In the genomic region with DNA sequence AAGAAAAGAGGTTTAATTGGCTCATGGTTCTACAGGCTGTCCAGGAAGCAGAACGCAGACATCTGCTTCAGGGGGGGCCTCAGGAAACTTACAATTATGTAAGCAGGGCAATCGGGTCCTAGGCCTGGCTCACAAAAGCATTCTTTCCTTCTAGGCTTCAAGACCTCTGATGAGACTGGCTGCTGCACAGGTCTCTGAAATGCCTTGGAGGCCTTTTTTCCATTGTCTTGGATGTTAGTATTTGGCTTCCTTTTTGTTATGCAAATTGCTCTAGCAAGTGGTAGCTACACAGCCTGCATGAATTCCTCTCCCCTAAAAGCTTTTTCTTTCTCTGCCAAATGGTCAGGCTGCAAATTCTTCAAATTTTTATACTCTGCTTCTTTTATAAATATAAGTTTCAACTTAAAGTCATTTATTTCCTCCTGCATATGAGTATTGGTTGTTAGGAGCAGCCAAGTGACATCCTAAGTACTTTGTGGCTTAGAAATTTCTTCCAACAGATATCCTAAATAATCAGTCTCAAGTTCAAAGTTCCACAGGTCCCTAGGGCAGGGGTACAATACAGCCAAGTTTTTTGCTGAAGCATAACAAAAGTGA, we compare ENCODE assay signal across 1 cellular context.
A peak's percentile ranks its signal among the peaks of the same experiment; 100 is the strongest.
TF ChIP-seq lines count a peak whose summit lies in the region.

No MANE protein-coding gene starts in this region.

TF ChIP-seq in WTC11, 78 proteins besides CTCF, POLR2A, EP300 and RAD21:
- TF ChIP-seq MYBL2 (CRISPR knock-in tag; IDR thresholded peaks at IDR 0.05) (0 out of 2 replicates have a peak, but pooled peaks have one; percentile 45), SP1 (CRISPR knock-in tag; conservative IDR thresholded peaks at IDR 0.05) (0 out of 2 replicates have a peak, but pooled peaks have one; percentile 26), PRRX2 (CRISPR knock-in tag; IDR thresholded peaks at IDR 0.05) (no peak), TEAD1 (CRISPR knock-in tag; IDR thresholded peaks at IDR 0.05) (peak; percentile 89)
- TF ChIP-seq, protein P1, sequence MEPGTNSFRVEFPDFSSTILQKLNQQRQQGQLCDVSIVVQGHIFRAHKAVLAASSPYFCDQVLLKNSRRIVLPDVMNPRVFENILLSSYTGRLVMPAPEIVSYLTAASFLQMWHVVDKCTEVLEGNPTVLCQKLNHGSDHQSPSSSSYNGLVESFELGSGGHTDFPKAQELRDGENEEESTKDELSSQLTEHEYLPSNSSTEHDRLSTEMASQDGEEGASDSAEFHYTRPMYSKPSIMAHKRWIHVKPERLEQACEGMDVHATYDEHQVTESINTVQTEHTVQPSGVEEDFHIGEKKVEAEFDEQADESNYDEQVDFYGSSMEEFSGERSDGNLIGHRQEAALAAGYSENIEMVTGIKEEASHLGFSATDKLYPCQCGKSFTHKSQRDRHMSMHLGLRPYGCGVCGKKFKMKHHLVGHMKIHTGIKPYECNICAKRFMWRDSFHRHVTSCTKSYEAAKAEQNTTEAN (CRISPR knock-in tag; IDR thresholded peaks at IDR 0.05), result peak; percentile 43; the same call in 1 of the 2 replicates
- TF ChIP-seq, protein P2, sequence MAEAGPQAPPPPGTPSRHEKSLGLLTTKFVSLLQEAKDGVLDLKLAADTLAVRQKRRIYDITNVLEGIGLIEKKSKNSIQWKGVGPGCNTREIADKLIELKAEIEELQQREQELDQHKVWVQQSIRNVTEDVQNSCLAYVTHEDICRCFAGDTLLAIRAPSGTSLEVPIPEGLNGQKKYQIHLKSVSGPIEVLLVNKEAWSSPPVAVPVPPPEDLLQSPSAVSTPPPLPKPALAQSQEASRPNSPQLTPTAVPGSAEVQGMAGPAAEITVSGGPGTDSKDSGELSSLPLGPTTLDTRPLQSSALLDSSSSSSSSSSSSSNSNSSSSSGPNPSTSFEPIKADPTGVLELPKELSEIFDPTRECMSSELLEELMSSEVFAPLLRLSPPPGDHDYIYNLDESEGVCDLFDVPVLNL (CRISPR knock-in tag; IDR thresholded peaks at IDR 0.05; ENCODE audit: borderline replicate concordance, low read depth), result no peak
- TF ChIP-seq, protein P3, sequence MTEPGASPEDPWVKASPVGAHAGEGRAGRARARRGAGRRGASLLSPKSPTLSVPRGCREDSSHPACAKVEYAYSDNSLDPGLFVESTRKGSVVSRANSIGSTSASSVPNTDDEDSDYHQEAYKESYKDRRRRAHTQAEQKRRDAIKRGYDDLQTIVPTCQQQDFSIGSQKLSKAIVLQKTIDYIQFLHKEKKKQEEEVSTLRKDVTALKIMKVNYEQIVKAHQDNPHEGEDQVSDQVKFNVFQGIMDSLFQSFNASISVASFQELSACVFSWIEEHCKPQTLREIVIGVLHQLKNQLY (CRISPR knock-in tag; IDR thresholded peaks at IDR 0.05), result no peak
